ENCODE assay signal across 7 cellular contexts in genomic region chr3:129440648-129441190, GRCh38. TPM values are rescaled to one million over a fixed set of nuclear protein-coding genes. Genes with fewer than 3 reads are reported as not detected.
DNase-seq lines count a peak whose midpoint lies in the region; ATAC-seq and TF ChIP-seq lines count a peak whose summit lies in the region.

No MANE protein-coding gene starts in this region.

- peak overlapping the region; percentile 32 for H3K27ac ChIP-seq in SJCRH30
- H3K27ac ChIP-seq in skeletal muscle tissue (ENCODE audit: low read depth, low read length), result peak overlapping the region; percentile 86

- DNase-seq in HAP-1 (ENCODE audit: low spot score in 2 of 2) (no peak), SJCRH30 (no peak), foreskin fibroblast (no peak), NCI-H128 (lab: John Stamatoyannopoulos, UW; ENCODE audit: unreplicated experiment) (no peak), NCI-H446 treated with DMSO at 0.1 percent for 48 hours (lab: John Stamatoyannopoulos, UW) (no peak)

- peak overlapping the region; percentile 90 for H3K4me3 ChIP-seq in HAP-1
- H3K4me3 ChIP-seq in SJCRH30, result peak overlapping the region; percentile 76
- H3K4me3 ChIP-seq in foreskin fibroblast (ENCODE audit: low read depth in 1 of 2, low read length in 2 of 2), result peak overlapping the region; percentile 74 to 90
- H3K4me3 ChIP-seq in skeletal muscle tissue (ENCODE audit: low read length in 3 of 3), result peak overlapping the region; percentile 90 to 95 (median 94)

- H3K9ac ChIP-seq in skeletal muscle tissue (ENCODE audit: low read depth in 1 of 3, low read length in 3 of 3), result peak overlapping the region; percentile 81 to 93 (median 91)

- in situ Hi-C loops in HAP-1 (cut with MboI; ENCODE audit: low sequenced_read_pairs), result no loop called here

- H3K4me1 ChIP-seq in HAP-1, result peaks cover 11% of the 10 kb centered on the region
- H3K4me1 ChIP-seq in SJCRH30, result peaks cover 9% of the 10 kb centered on the region
- peaks cover 23 to 43% (median 25%) of the 10 kb centered on the region in 3 donors for H3K4me1 ChIP-seq in skeletal muscle tissue (ENCODE audit: control insufficient read depth in 3 of 3, insufficient read depth in 3 of 3, low read length in 3 of 3)

- ATAC-seq in GM19324 (IDR thresholded peaks at IDR 0.05; ENCODE audit: low FRiP score, unreplicated experiment), result no peak

- H3K9me3 ChIP-seq in HAP-1 (no peaks in the 10 kb centered on the region), SJCRH30 (replicated peaks) (no peaks in the 10 kb centered on the region), skeletal muscle tissue (ENCODE audit: control insufficient read depth in 3 of 3, low read length in 3 of 3) (no peaks in the 10 kb centered on the region)

- peaks cover 11% of the 10 kb centered on the region for H3K36me3 ChIP-seq in HAP-1 (replicated peaks)
- peaks cover 13% of the 10 kb centered on the region; the same call in 1 of the 2 replicates for H3K36me3 ChIP-seq in SJCRH30
- H3K36me3 ChIP-seq in skeletal muscle tissue (ENCODE audit: control insufficient read depth in 3 of 3, insufficient read depth in 3 of 3, low read length in 3 of 3), result peaks cover 4 to 17% (median 17%) of the 10 kb centered on the region in 3 donors

- no peaks in the 10 kb centered on the region for H3K27me3 ChIP-seq in HAP-1 (ENCODE audit: low read depth)
- H3K27me3 ChIP-seq in SJCRH30, result no peaks in the 10 kb centered on the region
- no peaks in the 10 kb centered on the region for H3K27me3 ChIP-seq in skeletal muscle tissue (ENCODE audit: control insufficient read depth in 3 of 3, insufficient read depth in 3 of 3, low read length in 3 of 3)

- TF ChIP-seq CTCF in foreskin fibroblast (IDR thresholded peaks at IDR 0.05; ENCODE audit: low read depth, low read length), result no peak

RNA-seq across cellular contexts. Expression of gene IFT122, which starts 0.7 kb away (rescaled TPM):
- total RNA-seq in SJCRH30 (2014; rRNA removed; shearing (Covaris generic)), result 15.7 and 18.1 TPM in 2 replicates
- total RNA-seq in skeletal muscle tissue, result 42.3 TPM

RNA-seq across cellular contexts. Expression of gene MBD4, which starts 1.0 kb away (rescaled TPM):
- 29.6 and 36.7 TPM in 2 replicates for total RNA-seq in SJCRH30 (2014; rRNA removed; shearing (Covaris generic))
- 7.8 TPM for total RNA-seq in skeletal muscle tissue

RNA-seq across cellular contexts. Expression of gene EFCAB12, which starts 12.3 kb away (rescaled TPM):
- not detected in 2 replicates for total RNA-seq in SJCRH30 (2014; rRNA removed; shearing (Covaris generic))
- total RNA-seq in skeletal muscle tissue, result not detected
